In the genomic region with DNA sequence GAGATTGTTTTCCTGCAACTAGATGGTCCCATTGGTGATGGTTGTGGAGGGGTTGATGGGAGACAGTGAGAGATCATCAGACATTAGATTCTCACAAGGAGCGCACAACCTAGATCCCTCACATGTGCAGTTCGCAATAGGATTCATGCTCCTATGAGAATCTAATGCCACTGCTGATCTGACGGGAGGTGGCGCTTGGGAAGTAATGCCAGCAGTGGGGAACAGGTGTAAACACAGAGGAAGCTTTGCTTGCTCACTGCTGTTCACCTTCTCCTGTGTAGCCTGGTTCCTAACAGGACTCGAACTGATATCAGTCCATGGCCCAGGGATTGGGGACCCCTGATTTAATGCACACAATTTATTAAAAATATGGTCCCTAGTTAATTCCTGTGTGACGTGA, we compare ENCODE assay signal across 16 cellular contexts. TPM values are rescaled to one million over a fixed set of nuclear protein-coding genes. Genes with fewer than 3 reads are reported as not detected.
DNase-seq lines count a peak whose midpoint lies in the region; TF ChIP-seq lines count a peak whose summit lies in the region.
"Had no signal": no experiment of that assay in that cellular context is flagged by ENCODE, and none has a peak within 500 bp of the region (broad histone marks: within the 10 kb centered on the region; RNA-seq: fewer than 3 reads in every experiment).

No MANE protein-coding gene starts in this region.

- DNase-seq in NCI-H69 (lab: John Stamatoyannopoulos, UW) (peak; percentile 31), cerebellum (ENCODE audit: low spot score) (peak; percentile 35), HK-2 (ENCODE audit: unreplicated experiment) (no peak), OCI-M2 (lab: John Stamatoyannopoulos, UW; ENCODE audit: unreplicated experiment) (no peak)
- no peak for DNase-seq in activated CD4-positive, alpha-beta T cell treated with anti-CD3 and anti-CD28 coated beads for 48 hours
- DNase-seq: Calu3; CD4-positive, alpha-beta T cell; CD8-positive, alpha-beta memory T cell; DMS79 treated with DMSO at 0.1 percent for 48 hours; GM23248; H7; HCEC 1CT had no signal

- TF ChIP-seq CTCF in C4-2B (conservative IDR thresholded peaks at IDR 0.05) = 0 out of 2 replicates have a peak, but pooled peaks have one; percentile 4

- H3K27ac ChIP-seq in C4-2B = no peak overlapping the region
- H3K27ac ChIP-seq: 22Rv1, BLaER1, GM23248 had no signal

RNA-seq across cellular contexts. Expression of gene SNCAIP, which starts 18.8 kb away (rescaled TPM):
- 70.7 TPM for total RNA-seq in cerebellum
- total RNA-seq: B cell; Calu3; CD4-positive, alpha-beta T cell; CD8-positive, alpha-beta memory T cell had no signal

Comparison
In these comparisons a context has a peak if more than half of its experiments do, and no peak if none do; other contexts are left out.
1. DNase-seq: peak in NCI-H69 (single experiment) and cerebellum (single experiment); none in HK-2 (single experiment), activated CD4-positive, alpha-beta T cell treated with anti-CD3 and anti-CD28 coated beads for 48 hours (single experiment) and OCI-M2 (single experiment).